ENCODE assay signal across 8 cellular contexts in the genomic region with DNA sequence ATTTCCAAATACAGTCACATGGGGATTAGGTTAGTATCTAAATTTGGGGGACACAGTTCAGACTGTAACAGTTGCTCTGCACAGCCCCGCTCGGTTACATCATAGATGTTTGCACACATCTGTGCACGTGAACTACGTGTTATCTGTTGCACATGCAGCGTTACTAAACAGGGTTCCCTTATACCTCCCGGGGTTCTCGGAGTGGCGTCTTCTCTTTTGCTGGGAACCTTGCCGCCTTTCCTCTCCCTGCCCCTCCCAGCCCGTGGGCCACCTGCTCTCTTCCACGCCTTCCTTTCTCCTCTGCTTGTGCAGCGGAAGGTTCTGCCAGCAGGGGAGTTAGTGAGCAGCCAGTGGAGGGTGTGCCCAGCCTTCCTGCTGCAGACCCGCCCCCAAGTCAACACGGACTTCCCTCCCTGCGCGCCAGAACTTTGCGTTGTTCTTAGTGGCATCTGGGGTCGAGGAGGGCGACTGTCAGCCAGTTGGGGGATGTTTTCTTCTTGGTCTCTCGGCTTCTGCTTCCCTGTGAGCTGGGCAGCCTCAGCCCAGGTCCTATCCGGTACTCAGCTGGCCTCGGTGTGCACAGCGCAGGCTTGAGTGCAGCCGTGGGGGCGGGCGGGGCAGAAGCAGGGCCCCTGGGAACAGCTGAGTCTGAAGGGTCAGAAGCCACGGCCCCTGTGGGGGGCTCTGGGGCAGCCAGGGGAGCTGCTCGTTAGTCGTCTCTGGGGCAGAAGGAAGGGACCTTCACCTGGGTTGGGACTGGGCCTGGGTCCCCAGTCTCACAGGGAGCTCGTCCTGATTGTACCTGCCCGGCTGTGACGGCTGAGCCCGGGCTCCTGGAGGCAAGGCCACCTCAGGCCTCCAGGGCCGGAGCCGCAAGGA.
DNase-seq lines count a peak whose midpoint lies in the region; TF ChIP-seq lines count a peak whose summit lies in the region.
"Not testable (repeated sequence)": the region's sequence is repeated elsewhere in the genome, so short reads cannot be mapped to it uniquely, and the experiment has no call there.

No MANE protein-coding gene starts in this region.

- H3K27me3 ChIP-seq in mammary epithelial cell (ENCODE audit: insufficient read depth, low read length); iPS-20b (ENCODE audit: insufficient read depth, low read length); transverse colon: not testable (repeated sequence)

- H3K4me1 ChIP-seq in mammary epithelial cell (ENCODE audit: insufficient read depth, low read length); iPS-20b (ENCODE audit: insufficient read depth, low read length); transverse colon: not testable (repeated sequence)

- H4K20me1 ChIP-seq in mammary epithelial cell (ENCODE audit: insufficient read depth, low read length) = not testable (repeated sequence)

- intact Hi-C loops in mammary epithelial cell (cut with micrococcal nuclease); transverse colon (cut with DNase I; ENCODE audit: low total_unique reads): not testable (repeated sequence)

- H2AFZ ChIP-seq in mammary epithelial cell (ENCODE audit: low read depth, low read length) = not testable (repeated sequence)

- dilution Hi-C loops in mammary epithelial cell (cut with HindIII; ENCODE audit: low sequenced_read_pairs) = not testable (repeated sequence)

- not testable (repeated sequence) for H3K27ac ChIP-seq in mammary epithelial cell (ENCODE audit: insufficient read depth, low read depth, low read length); iPS-20b (ENCODE audit: low read length)
- H3K27ac ChIP-seq in transverse colon = peak overlapping the region in 3 of 4 donors; percentile 53 to 76 (median 71)

- H3K9ac ChIP-seq in mammary epithelial cell (ENCODE audit: insufficient read depth, low read length); iPS-20b (ENCODE audit: low read depth, low read length): not testable (repeated sequence)

- in situ Hi-C loops in mammary epithelial cell (cut with MboI; ENCODE audit: low sequenced_read_pairs in 2 of 2); transverse colon (cut with MboI; ENCODE audit: low pct_ligation_motif_present in 1 of 4, low pct_unique_long_range_greater_than_20kb in 1 of 4, low sequenced_read_pairs in 3 of 4): not testable (repeated sequence)

- TF ChIP-seq EP300 in transverse colon (IDR thresholded peaks at IDR 0.05; ENCODE audit: low read depth) = not testable (repeated sequence)

- not testable (repeated sequence) for H3K4me3 ChIP-seq in mammary epithelial cell (replicated peaks in 1 of 3; ENCODE audit: insufficient read depth in 1 of 3, low read depth in 2 of 3, low read length in 3 of 3)
- H3K4me3 ChIP-seq in iPS-20b (ENCODE audit: low read length) = peak overlapping the region; percentile 43; the same call in 1 of the 2 replicates
- H3K4me3 ChIP-seq in retinal pigment epithelial cell (ENCODE audit: low read length) = peak overlapping the region; percentile 24
- peak overlapping the region in 3 of 4 donors; percentile 25 to 48 (median 37) for H3K4me3 ChIP-seq in transverse colon

- not testable (repeated sequence) for H3K4me2 ChIP-seq in mammary epithelial cell (ENCODE audit: insufficient read depth, low read depth, low read length)

- H3K79me2 ChIP-seq in mammary epithelial cell (ENCODE audit: insufficient read depth, low read length) = not testable (repeated sequence)

- TF ChIP-seq POLR2A in transverse colon (IDR thresholded peaks at IDR 0.05) = peak; percentile 25

- CTCF ChIA-PET in mammary epithelial cell (lab: Charles Lee; ENCODE audit: low non-redundant PET) = not testable (repeated sequence)

- H3K9me3 ChIP-seq in mammary epithelial cell (replicated peaks; ENCODE audit: insufficient read depth, low read length); iPS-20b (ENCODE audit: insufficient read depth, low read depth, low read length): not testable (repeated sequence)
- peaks cover 6 to 11% of the 10 kb centered on the region in 2 donors for H3K9me3 ChIP-seq in transverse colon

- not testable (repeated sequence) for BruUV-seq in mammary epithelial cell (replicated peaks; lab: Mats Ljungman, UMichigan)

- TF ChIP-seq CTCF in mammary epithelial cell (conservative IDR thresholded peaks at IDR 0.05 in 1 of 2, IDR thresholded peaks at IDR 0.05 in 1 of 2; ENCODE audit: extremely low read depth in 1 of 2, insufficient read depth in 1 of 2, low read depth in 1 of 2, low read length in 2 of 2) (peak in 1 of 2 donors; percentile 40), retinal pigment epithelial cell (conservative IDR thresholded peaks at IDR 0.05; ENCODE audit: low read depth, low read length) (peak; percentile 53), transverse colon (IDR thresholded peaks at IDR 0.05) (peak; percentile 45 to 90 (median 59))

- DNase-seq in ELF-1 (ENCODE audit: low read depth, low spot score) (peak; percentile 77), Kasumi-1 (lab: John Stamatoyannopoulos, UW) (peak; percentile 29 to 32), NOMO-1 treated with dmso at 0.1 percent for 144 hours (lab: John Stamatoyannopoulos, UW; ENCODE audit: unreplicated experiment) (peak; percentile 5), mammary epithelial cell (peak; percentile 11), transverse colon (peak; percentile 73)
- DNase-seq in activated CD4-positive, alpha-beta T cell treated with anti-CD3 and anti-CD28 coated beads, Interleukin-2, amount 50 U/mL, for 4 hours = peak; percentile 28 to 30
- not testable (repeated sequence) for DNase-seq in retinal pigment epithelial cell (ENCODE audit: low read depth)

- WGBS in mammary epithelial cell (ENCODE audit: low coverage, missing lambda C conversion rate) = 43% methylated on average over 13 of the region's 35 CpGs
- WGBS in transverse colon (ENCODE audit: low coverage in 1 of 2), 2 donors = 10% methylated on average over 29 of the region's 35 CpGs; no CpG with 5 or more reads in 1 of the 2 donors

- not testable (repeated sequence) for H3K36me3 ChIP-seq in mammary epithelial cell (ENCODE audit: insufficient read depth, low read length); iPS-20b (ENCODE audit: insufficient read depth, low read depth, low read length); transverse colon
